Comparison of ENCODE assay signal across 29 cellular contexts in the genomic region with DNA sequence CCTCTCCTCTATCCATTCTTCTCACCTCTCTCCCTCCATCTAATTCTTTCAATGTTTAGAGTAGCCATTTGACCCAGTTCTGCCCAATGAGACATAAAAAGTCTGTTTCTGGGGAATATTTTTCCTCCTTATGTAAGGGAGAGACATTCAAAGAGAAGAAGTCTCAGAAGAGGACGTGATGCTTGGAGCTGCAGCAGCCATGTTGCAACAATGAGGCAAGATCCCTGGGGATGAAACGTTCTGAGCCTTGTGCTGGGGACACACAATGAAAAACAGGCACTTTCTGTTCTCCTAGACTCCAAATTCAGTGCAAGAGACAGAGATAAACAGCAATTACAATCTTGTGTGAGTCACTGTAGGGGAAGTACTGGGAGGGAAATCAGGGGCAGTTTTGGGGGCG.
"Had no signal": no experiment of that assay in that cellular context is flagged by ENCODE, and none has a peak within 500 bp of the region (broad histone marks: within the 10 kb centered on the region; RNA-seq: fewer than 3 reads in every experiment).

No MANE protein-coding gene starts in this region.

- H3K4me1 ChIP-seq: stomach, suprapubic skin, testis, thyroid gland, tibial artery, tibial nerve, transverse colon, upper lobe of left lung, upper lobe of right lung, uterus, vagina had no signal

- H3K27ac ChIP-seq: stomach, suprapubic skin, testis, thoracic aorta, thyroid gland, tibial artery, tibial nerve, transverse colon, upper lobe of left lung, upper lobe of right lung, uterus, vagina had no signal

- H3K4me1 Mint-ChIP-seq: stimulated activated effector memory CD8-positive, alpha-beta T cell treated with anti-CD3 and anti-CD28 coated beads, Interleukin-12 subunit alpha, Interleukin-12 subunit beta, amount 100 ng/mL, for 72 hours; stimulated activated memory B cell treated with anti-CD40 and anti-IgM and Interleukin-4, amounts not matched to agents 10 μg/mL and 1 μg/mL and 100 μg/mL, for 72 hours; stimulated activated naive B cell treated with anti-CD40 and anti-IgM and Interleukin-4, amounts not matched to agents 10 μg/mL and 1 μg/mL and 100 μg/mL, for 72 hours; stimulated activated naive CD8-positive, alpha-beta T cell treated with anti-CD3 and anti-CD28 coated beads, Interleukin-15, amount 100 ng/mL, for 72 hours had no signal

- H3K27ac Mint-ChIP-seq: stimulated activated effector memory CD8-positive, alpha-beta T cell treated with anti-CD3 and anti-CD28 coated beads, Interleukin-12 subunit alpha, Interleukin-12 subunit beta, amount 100 ng/mL, for 72 hours; stimulated activated memory B cell treated with anti-CD40 and anti-IgM and Interleukin-4, amounts not matched to agents 10 μg/mL and 1 μg/mL and 100 μg/mL, for 72 hours; stimulated activated naive B cell treated with anti-CD40 and anti-IgM and Interleukin-4, amounts not matched to agents 10 μg/mL and 1 μg/mL and 100 μg/mL, for 72 hours; stimulated activated naive CD8-positive, alpha-beta T cell treated with anti-CD3 and anti-CD28 coated beads, Interleukin-15, amount 100 ng/mL, for 72 hours; stimulated activated naive CD8-positive, alpha-beta T cell treated with anti-CD3 and anti-CD28 coated beads, Interleukin-15, Interleukin-2, amounts not matched to agents 100 ng/mL and 50 ng/mL, for 24 hours; type B pancreatic cell had no signal

- H3K4me3 ChIP-seq: stomach, suprapubic skin, testis, thoracic aorta, thyroid gland, tibial artery, tibial nerve, transverse colon, upper lobe of left lung, upper lobe of right lung, uterus, vagina had no signal

- H3K36me3 Mint-ChIP-seq: stimulated activated effector memory CD8-positive, alpha-beta T cell treated with anti-CD3 and anti-CD28 coated beads, Interleukin-12 subunit alpha, Interleukin-12 subunit beta, amount 100 ng/mL, for 72 hours; stimulated activated memory B cell treated with anti-CD40 and anti-IgM and Interleukin-4, amounts not matched to agents 10 μg/mL and 1 μg/mL and 100 μg/mL, for 72 hours had no signal

- H3K27me3 ChIP-seq: testis, thyroid gland, tibial nerve, transverse colon, upper lobe of left lung, vagina had no signal

- ATAC-seq: stimulated activated effector memory CD8-positive, alpha-beta T cell treated with anti-CD3 and anti-CD28 coated beads, Interleukin-12 subunit alpha, Interleukin-12 subunit beta, amount 100 ng/mL, for 72 hours; stimulated activated memory B cell treated with anti-CD40 and anti-IgM and Interleukin-4, amounts not matched to agents 10 μg/mL and 1 μg/mL and 100 μg/mL, for 72 hours; stimulated activated naive B cell treated with anti-CD40 and anti-IgM and Interleukin-4, amounts not matched to agents 10 μg/mL and 1 μg/mL and 100 μg/mL, for 72 hours; stimulated activated naive CD8-positive, alpha-beta T cell treated with anti-CD3 and anti-CD28 coated beads, Interleukin-15, amount 100 ng/mL, for 72 hours; stimulated activated naive CD8-positive, alpha-beta T cell treated with anti-CD3 and anti-CD28 coated beads, Interleukin-15, Interleukin-2, amounts not matched to agents 100 U/mL and 50 U/mL, for 24 hours; upper lobe of right lung had no signal

- H3K9me3 ChIP-seq: suprapubic skin, testis, thoracic aorta, thyroid gland, tibial artery, transverse colon, upper lobe of right lung, uterus, vagina had no signal

- H3K4me3 Mint-ChIP-seq: stimulated activated effector memory CD8-positive, alpha-beta T cell treated with anti-CD3 and anti-CD28 coated beads, Interleukin-12 subunit alpha, Interleukin-12 subunit beta, amount 100 ng/mL, for 72 hours; stimulated activated memory B cell treated with anti-CD40 and anti-IgM and Interleukin-4, amounts not matched to agents 10 μg/mL and 1 μg/mL and 100 μg/mL, for 72 hours; stimulated activated naive B cell treated with anti-CD40 and anti-IgM and Interleukin-4, amounts not matched to agents 10 μg/mL and 1 μg/mL and 100 μg/mL, for 72 hours; stimulated activated naive CD8-positive, alpha-beta T cell treated with anti-CD3 and anti-CD28 coated beads, Interleukin-15, amount 100 ng/mL, for 72 hours; stimulated activated naive CD8-positive, alpha-beta T cell treated with anti-CD3 and anti-CD28 coated beads, Interleukin-15, Interleukin-2, amounts not matched to agents 100 ng/mL and 50 ng/mL, for 24 hours; type B pancreatic cell had no signal

- H3K36me3 ChIP-seq: stomach, suprapubic skin, thoracic aorta, thyroid gland, tibial artery, tibial nerve, transverse colon, upper lobe of left lung, upper lobe of right lung, uterus, vagina had no signal

- H3K27me3 Mint-ChIP-seq: stimulated activated naive CD8-positive, alpha-beta T cell treated with anti-CD3 and anti-CD28 coated beads, Interleukin-15, amount 100 ng/mL, for 72 hours had no signal

- DNase-seq: stimulated activated CD4-positive, alpha-beta T cell treated with anti-CD3 and anti-CD28 coated beads, Interleukin-2, amount 100 ng/mL, for 48 hours; stimulated activated CD4-positive, alpha-beta T cell treated with anti-CD3 and anti-CD28 coated beads, Interleukin-4, amount 100 ng/mL, for 1 hour; stimulated activated CD4-positive, alpha-beta T cell treated with anti-CD3 and anti-CD28 coated beads, Interleukin-4, amount 100 ng/mL, for 24 hours; stimulated activated CD4-positive, alpha-beta T cell treated with anti-CD3 and anti-CD28 coated beads, Interleukin-4, amount 100 ng/mL, for 4 hours; stimulated activated CD8-positive, alpha-beta memory T cell treated with anti-CD3 and anti-CD28 coated beads, Interleukin-4, amount 100 ng/mL, for 48 hours; stimulated activated naive B cell treated with anti-CD40 and anti-IgM and Interleukin-4, amounts not matched to agents 10 μg/mL and 1 μg/mL and 100 μg/mL, for 72 hours; stimulated activated naive CD4-positive, alpha-beta T cell; stimulated activated naive CD4-positive, alpha-beta T cell treated with Interleukin-2 at 50 U/mL for 16 hours; stimulated activated naive CD8-positive, alpha-beta T cell treated with anti-CD3 and anti-CD28 coated beads, Interleukin-15, amount 100 ng/mL, for 72 hours; stimulated activated naive CD8-positive, alpha-beta T cell treated with anti-CD3 and anti-CD28 coated beads, Interleukin-15, Interleukin-2, amounts not matched to agents 100 U/mL and 50 U/mL, for 24 hours; stomach; substantia nigra; testis; thyroid gland; transverse colon; trophoblast cell; upper lobe of left lung; upper lobe of right lung; uterus had no signal

- H3K9me3 Mint-ChIP-seq: type B pancreatic cell had no signal

- FAIRE-seq: urothelium cell line had no signal
